In genomic region chr9:94899464-94900221, GRCh38 we compare ENCODE assay signal across 13 cellular contexts.
DNase-seq lines count a peak whose midpoint lies in the region; ATAC-seq and TF ChIP-seq lines count a peak whose summit lies in the region.
"Had no signal": no experiment of that assay in that cellular context is flagged by ENCODE, and none has a peak within 500 bp of the region (broad histone marks: within the 10 kb centered on the region; RNA-seq: fewer than 3 reads in every experiment).

No MANE protein-coding gene starts in this region.

- H3K4me3 ChIP-seq in heart left ventricle (no peak overlapping the region), fibroblast of mammary gland (ENCODE audit: control insufficient read depth, low read depth, low read length) (peak overlapping the region; percentile 3), aorta (ENCODE audit: low read length in 2 of 2) (no peak overlapping the region), endodermal cell (ENCODE audit: low read length) (no peak overlapping the region)
- H3K4me3 ChIP-seq: testis had no signal

- peaks cover 10% of the 10 kb centered on the region for H3K27me3 Mint-ChIP-seq in endodermal cell (ENCODE audit: insufficient read depth)

- ATAC-seq in heart left ventricle (no peak), Right ventricle myocardium superior (ENCODE audit: poor library complexity) (no peak), aorta (ENCODE audit: low FRiP score) (peak; percentile 7), GM18511 (IDR thresholded peaks at IDR 0.05; ENCODE audit: unreplicated experiment) (no peak)
- ATAC-seq: activated CD8-positive, alpha-beta T cell treated with anti-CD3 and anti-CD28 coated beads, Interleukin-2, amount 10 ng/mL, durations not matched to agents 7 days and 5 days had no signal

- H3K9me3 Mint-ChIP-seq in endodermal cell = no peaks in the 10 kb centered on the region

- H3K9ac ChIP-seq in endodermal cell (ENCODE audit: extremely low read depth, low read length, poor library complexity, severe bottlenecking) = no peak overlapping the region

- no peak overlapping the region for H3K4me3 Mint-ChIP-seq in endodermal cell
- H3K4me3 Mint-ChIP-seq: activated CD8-positive, alpha-beta T cell treated with anti-CD3 and anti-CD28 coated beads, Interleukin-2, amount 10 ng/mL, durations not matched to agents 7 days and 5 days had no signal

- peaks cover 18% of the 10 kb centered on the region for H3K4me1 Mint-ChIP-seq in endodermal cell

- H3K27ac ChIP-seq in heart left ventricle (peak overlapping the region in 9 of 12 donors; percentile 33 to 78 (median 64)), aorta (ENCODE audit: low read depth in 1 of 2, low read length in 2 of 2) (peak overlapping the region; percentile 86 to 96), endodermal cell (ENCODE audit: low read depth, low read length) (no peak overlapping the region)

- H3K27me3 ChIP-seq in heart left ventricle (no peaks in the 10 kb centered on the region), aorta (ENCODE audit: control insufficient read depth in 1 of 2, insufficient read depth in 2 of 2, low read length in 1 of 2) (no peaks in the 10 kb centered on the region), endodermal cell (ENCODE audit: control insufficient read depth, insufficient read depth, low read length, poor library complexity, severe bottlenecking) (no peaks in the 10 kb centered on the region)
- H3K27me3 ChIP-seq: testis had no signal

- intact Hi-C loops in heart left ventricle (cut with DNase I) (no loop called here), Right ventricle myocardium superior (cut with DNase I) (no loop called here), aorta (cut with DNase I) (loop anchor here (2.0 to 5.0 kb wide), 4 partner anchors 33 to 117 kb away; no protein-coding TSS in a partner anchor)

- WGBS in heart left ventricle, 4 donors = 96 to 99% (median 97%) methylated on average over 8 of the region's 8 CpGs
- 91 to 93% methylated on average over 8 of the region's 8 CpGs for WGBS in aorta, 2 donors
- 94 to 95% methylated on average over 5 to 7 of the region's 8 CpGs for WGBS in endodermal cell (ENCODE audit: insufficient coverage in 1 of 2, insufficient read length in 1 of 2), 2 experiments

- no peak for TF ChIP-seq POLR2A in heart left ventricle (IDR thresholded peaks at IDR 0.05)

- H3K9me3 ChIP-seq in heart left ventricle (no peaks in the 10 kb centered on the region), aorta (ENCODE audit: control insufficient read depth, low read length) (no peaks in the 10 kb centered on the region), endodermal cell (ENCODE audit: control insufficient read depth, low read length) (no peaks in the 10 kb centered on the region)
- H3K9me3 ChIP-seq: testis had no signal

- in situ Hi-C loops in KBM-7 (cut with MboI; ENCODE audit: low pct_unique_long_range_greater_than_20kb, low sequenced_read_pairs) = no loop called here

- H3K36me3 Mint-ChIP-seq in endodermal cell (ENCODE audit: low read depth) = peaks cover 1% of the 10 kb centered on the region

- peaks cover 0 to 29% (median 6%) of the 10 kb centered on the region in 12 donors for H3K4me1 ChIP-seq in heart left ventricle
- peaks cover under 1 to 3% of the 10 kb centered on the region in 2 donors for H3K4me1 ChIP-seq in aorta (ENCODE audit: control insufficient read depth in 1 of 2, insufficient read depth in 2 of 2, low read length in 2 of 2)
- no peaks in the 10 kb centered on the region for H3K4me1 ChIP-seq in endodermal cell (ENCODE audit: control insufficient read depth, insufficient read depth, low read length)
- H3K4me1 ChIP-seq: testis had no signal

- H3K36me3 ChIP-seq in heart left ventricle (no peaks in the 10 kb centered on the region), aorta (ENCODE audit: control insufficient read depth in 1 of 2, insufficient read depth in 2 of 2, low read length in 1 of 2) (no peaks in the 10 kb centered on the region), endodermal cell (ENCODE audit: control insufficient read depth, insufficient read depth, low read length) (no peaks in the 10 kb centered on the region)

- H3K27ac Mint-ChIP-seq in endodermal cell = no peak overlapping the region
- H3K27ac Mint-ChIP-seq: activated CD8-positive, alpha-beta T cell treated with anti-CD3 and anti-CD28 coated beads, Interleukin-2, amount 10 ng/mL, durations not matched to agents 7 days and 5 days had no signal

- DNase-seq in heart left ventricle = no peak
- no peak for DNase-seq in Right ventricle myocardium superior
- DNase-seq in fibroblast of mammary gland (ENCODE audit: low read depth) = no peak
- peak; percentile 51 for DNase-seq in renal cortical epithelial cell (ENCODE audit: low read depth)
- DNase-seq in aorta = no peak
- no peak for DNase-seq in endodermal cell
- no peak for DNase-seq in KBM-7
- DNase-seq: activated CD8-positive, alpha-beta T cell treated with anti-CD3 and anti-CD28 coated beads, Interleukin-2, amount 10 ng/mL, durations not matched to agents 7 days and 5 days; activated naive CD4-positive, alpha-beta T cell; DND-41; NCI-H2171 treated with DMSO at 0.1 percent for 48 hours; testis had no signal

- no peak for TF ChIP-seq CTCF in heart left ventricle (IDR thresholded peaks at IDR 0.05)
- no peak for TF ChIP-seq CTCF in fibroblast of mammary gland (conservative IDR thresholded peaks at IDR 0.05; ENCODE audit: control insufficient read depth, insufficient read depth, low read depth, low read length)
- no peak for TF ChIP-seq CTCF in endodermal cell (conservative IDR thresholded peaks at IDR 0.05)

Comparison
In these comparisons a context has a peak if more than half of its experiments do, and no peak if none do; other contexts are left out.
1. intact Hi-C loops: an anchor here in aorta (2.0 to 5.0 kb wide); none called in heart left ventricle and Right ventricle myocardium superior.